In the genomic region with DNA sequence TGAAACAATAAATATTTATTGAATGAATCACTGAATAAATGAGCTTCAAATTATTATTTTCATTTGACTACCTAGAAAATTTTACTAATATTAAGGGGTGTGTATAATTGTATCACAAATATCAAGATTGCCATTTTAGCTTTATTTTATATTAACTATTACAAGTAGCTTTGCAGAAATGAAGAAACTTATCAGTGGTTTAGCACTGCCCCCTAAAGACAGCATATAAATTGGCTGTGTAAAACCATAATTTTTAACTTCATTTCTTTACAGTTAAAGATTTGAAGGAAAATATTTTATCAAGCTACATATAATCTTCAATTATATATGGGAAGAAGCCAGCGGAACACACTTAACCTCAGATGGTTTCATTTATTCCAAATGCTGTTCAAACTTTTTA, we compare ENCODE assay signal across 12 cellular contexts. TPM values are rescaled to one million over a fixed set of nuclear protein-coding genes. Genes with fewer than 3 reads are reported as not detected.
DNase-seq lines count a peak whose midpoint lies in the region; ATAC-seq, FAIRE-seq and TF ChIP-seq lines count a peak whose summit lies in the region.
"Had no signal": no experiment of that assay in that cellular context is flagged by ENCODE, and none has a peak within 500 bp of the region (broad histone marks: within the 10 kb centered on the region; RNA-seq: fewer than 3 reads in every experiment).

No MANE protein-coding gene starts in this region.

- no peaks in the 10 kb centered on the region for H3K27me3 ChIP-seq in H9 (ENCODE audit: insufficient read depth, low read length)

- no peak overlapping the region for H2AFZ ChIP-seq in H9 (ENCODE audit: low read length)

- no peaks in the 10 kb centered on the region for H4K20me1 ChIP-seq in H9 (ENCODE audit: control insufficient read depth, insufficient read depth, insufficient read length)

- H3K4me3 Mint-ChIP-seq in H9: no peak overlapping the region
- no peak overlapping the region for H3K4me3 Mint-ChIP-seq in stimulated activated naive B cell treated with anti-CD40 and anti-IgM and Interleukin-4, amounts not matched to agents 10 μg/mL and 1 μg/mL and 100 μg/mL, for 72 hours
- H3K4me3 Mint-ChIP-seq: CD8-positive, alpha-beta T cell; central memory CD8-positive, alpha-beta T cell; natural killer cell treated with Interleukin-12 subunit alpha and Interleukin-12 subunit beta and Interleukin-15 and Interleukin-18, amount 100 ng/mL, for 72 hours had no signal

- H3K14ac ChIP-seq in H9 (ENCODE audit: insufficient read depth, low read length): no peak overlapping the region

- no peaks in the 10 kb centered on the region for H3K27me3 Mint-ChIP-seq in H9 (ENCODE audit: low read depth)
- H3K27me3 Mint-ChIP-seq in stimulated activated naive B cell treated with anti-CD40 and anti-IgM and Interleukin-4, amounts not matched to agents 10 μg/mL and 1 μg/mL and 100 μg/mL, for 72 hours: no peaks in the 10 kb centered on the region
- H3K27me3 Mint-ChIP-seq: central memory CD8-positive, alpha-beta T cell; natural killer cell treated with Interleukin-12 subunit alpha and Interleukin-12 subunit beta and Interleukin-15 and Interleukin-18, amount 100 ng/mL, for 72 hours had no signal

- H3T11ph ChIP-seq in H9 (ENCODE audit: low read length): no peak overlapping the region

- no peak overlapping the region for H2BK5ac ChIP-seq in H9 (ENCODE audit: insufficient read length, low read length)

- H3K23ac ChIP-seq in H9 (ENCODE audit: insufficient read length, low read depth, low read length): no peak overlapping the region

- DNase-seq in AG09309 (ENCODE audit: low read depth) (no peak), H9 (no peak), RKO (ENCODE audit: low spot score) (peak; percentile 28), fibroblast of villous mesenchyme (ENCODE audit: low read depth) (peak; percentile 3), GF-D8 (lab: John Stamatoyannopoulos, UW) (no peak), H54 (ENCODE audit: insufficient read length, low spot score) (no peak), NCI-H2107 treated with DMSO at 0.1 percent for 48 hours (lab: John Stamatoyannopoulos, UW; ENCODE audit: unreplicated experiment) (no peak)
- no peak for DNase-seq in stimulated activated naive B cell treated with anti-CD40 and anti-IgM and Interleukin-4, amounts not matched to agents 10 μg/mL and 1 μg/mL and 100 μg/mL, for 72 hours
- DNase-seq: activated T-cell treated with anti-CD3 and anti-CD28 coated beads for 4 hours; CD8-positive, alpha-beta T cell had no signal

- no peak for TF ChIP-seq POLR2A in H54 (IDR thresholded peaks at IDR 0.05; ENCODE audit: low read depth, low read length)

- H3K18ac ChIP-seq in H9 (ENCODE audit: insufficient read length, low read depth, low read length): no peak overlapping the region

- H4K8ac ChIP-seq in H9 (replicated peaks; ENCODE audit: insufficient read length, low read depth, low read length): no peak overlapping the region

- H3K27ac ChIP-seq in H9 (ENCODE audit: insufficient read length, low read depth, low read length): no peak overlapping the region

- H3K9me3 ChIP-seq in H9 (ENCODE audit: control insufficient read depth, low read depth, low read length): no peaks in the 10 kb centered on the region

- H3K23me2 ChIP-seq in H9 (ENCODE audit: insufficient read length, low read depth, low read length, poor library complexity, severe bottlenecking): no peaks in the 10 kb centered on the region

- no peak overlapping the region for H2BK15ac ChIP-seq in H9 (ENCODE audit: low read depth, low read length)

- TF ChIP-seq CTCF in AG09309 (IDR thresholded peaks at IDR 0.05; ENCODE audit: control insufficient read depth, insufficient read depth, low read depth, low read length, missing control alignments) (peak; percentile 32), H9 (conservative IDR thresholded peaks at IDR 0.05) (peak; percentile 55), fibroblast of villous mesenchyme (IDR thresholded peaks at IDR 0.05; ENCODE audit: insufficient read depth, low read depth, low read length) (no peak)

- no CpG with 5 or more reads among the region's 1 CpG for WGBS in H9 (ENCODE audit: extremely low coverage, insufficient read length, low lambda C conversion rate)

- H3K4me1 Mint-ChIP-seq in H9: peaks cover 3 to 9% of the 10 kb centered on the region in 2 experiments; a peak in 2 of 4 replicates
- no peaks in the 10 kb centered on the region for H3K4me1 Mint-ChIP-seq in stimulated activated naive B cell treated with anti-CD40 and anti-IgM and Interleukin-4, amounts not matched to agents 10 μg/mL and 1 μg/mL and 100 μg/mL, for 72 hours
- H3K4me1 Mint-ChIP-seq: central memory CD8-positive, alpha-beta T cell had no signal

- no peak overlapping the region for H4K5ac ChIP-seq in H9 (ENCODE audit: insufficient read length, low read depth, low read length)

- no peak for ATAC-seq in stimulated activated naive B cell treated with anti-CD40 and anti-IgM and Interleukin-4, amounts not matched to agents 10 μg/mL and 1 μg/mL and 100 μg/mL, for 72 hours (replicated peaks)
- ATAC-seq: CD8-positive, alpha-beta T cell; natural killer cell treated with Interleukin-12 subunit alpha and Interleukin-12 subunit beta and Interleukin-15 and Interleukin-18, amount 100 ng/mL, for 72 hours had no signal

- no peaks in the 10 kb centered on the region for H3K36me3 Mint-ChIP-seq in H9 (ENCODE audit: insufficient read depth in 1 of 3, low read depth in 3 of 3)
- no peaks in the 10 kb centered on the region for H3K36me3 Mint-ChIP-seq in stimulated activated naive B cell treated with anti-CD40 and anti-IgM and Interleukin-4, amounts not matched to agents 10 μg/mL and 1 μg/mL and 100 μg/mL, for 72 hours
- H3K36me3 Mint-ChIP-seq: CD8-positive, alpha-beta T cell; natural killer cell treated with Interleukin-12 subunit alpha and Interleukin-12 subunit beta and Interleukin-15 and Interleukin-18, amount 100 ng/mL, for 72 hours had no signal

- no peaks in the 10 kb centered on the region for H3K9me3 Mint-ChIP-seq in H9
- no peaks in the 10 kb centered on the region for H3K9me3 Mint-ChIP-seq in stimulated activated naive B cell treated with anti-CD40 and anti-IgM and Interleukin-4, amounts not matched to agents 10 μg/mL and 1 μg/mL and 100 μg/mL, for 72 hours

- no peak overlapping the region for H2AK5ac ChIP-seq in H9 (ENCODE audit: insufficient read length, low read length)

- no peak for FAIRE-seq in H54 (lab: Jason Lieb, UNC)

- H4K91ac ChIP-seq in H9 (ENCODE audit: insufficient read length, low read depth, low read length): no peak overlapping the region

- no peak overlapping the region for H3K4ac ChIP-seq in H9 (ENCODE audit: low read depth, low read length)

- no peak overlapping the region for H3K9ac ChIP-seq in H9 (ENCODE audit: extremely low read depth, insufficient read length, low read length)

- no peak overlapping the region for H2BK12ac ChIP-seq in H9 (ENCODE audit: insufficient read length, low read depth, low read length)

- H3K27ac Mint-ChIP-seq in H9: no peak overlapping the region
- H3K27ac Mint-ChIP-seq in stimulated activated naive B cell treated with anti-CD40 and anti-IgM and Interleukin-4, amounts not matched to agents 10 μg/mL and 1 μg/mL and 100 μg/mL, for 72 hours: no peak overlapping the region
- H3K27ac Mint-ChIP-seq: CD8-positive, alpha-beta T cell; natural killer cell treated with Interleukin-12 subunit alpha and Interleukin-12 subunit beta and Interleukin-15 and Interleukin-18, amount 100 ng/mL, for 72 hours had no signal

- no peak overlapping the region for H3K4me3 ChIP-seq in AG09309 (ENCODE audit: control insufficient read depth, low read depth, low read length)
- H3K4me3 ChIP-seq in fibroblast of villous mesenchyme (ENCODE audit: low read depth, low read length): no peak overlapping the region

- H3K79me1 ChIP-seq in H9 (ENCODE audit: insufficient read depth, low read depth, low read length, poor library complexity, severe bottlenecking): no peaks in the 10 kb centered on the region

- no peaks in the 10 kb centered on the region for H3K79me2 ChIP-seq in H9 (ENCODE audit: insufficient read depth, low read length)

- no peak overlapping the region for H3K4me2 ChIP-seq in H9 (ENCODE audit: insufficient read depth, insufficient read length, low read length)

- H2BK120ac ChIP-seq in H9 (ENCODE audit: low read depth, low read length, poor library complexity, severe bottlenecking): no peak overlapping the region

- no peak overlapping the region for H3K56ac ChIP-seq in H9 (ENCODE audit: insufficient read length, low read depth, low read length)

- H3K4me1 ChIP-seq in H9 (ENCODE audit: insufficient read depth, low read length): no peaks in the 10 kb centered on the region; the same call in 1 of the 2 replicates

- H2BK20ac ChIP-seq in H9 (ENCODE audit: low read depth, low read length, poor library complexity, severe bottlenecking): no peak overlapping the region

RNA-seq across cellular contexts. Expression of gene GARIN6, which starts 11.4 kb away (rescaled TPM):
- total RNA-seq in H9 (2021): not detected in 2 replicates
- total RNA-seq in fibroblast of villous mesenchyme: not detected in 2 replicates
- total RNA-seq: CD8-positive, alpha-beta T cell; natural killer cell treated with Interleukin-12 subunit alpha and Interleukin-12 subunit beta and Interleukin-15 and Interleukin-18, amount 100 ng/mL, for 72 hours had no signal

Comparison
In these comparisons a context has a peak if more than half of its experiments do, and no peak if none do; other contexts are left out.
1. DNase-seq: peak in RKO (single experiment) and fibroblast of villous mesenchyme (single experiment); none in AG09309 (single experiment), H9 (single experiment), GF-D8 (single experiment), H54 (single experiment), stimulated activated naive B cell treated with anti-CD40 and anti-IgM and Interleukin-4, amounts not matched to agents 10 μg/mL and 1 μg/mL and 100 μg/mL, for 72 hours (single experiment) and NCI-H2107 treated with DMSO at 0.1 percent for 48 hours (single experiment).